ENCODE assay signal across 1 cellular context in the genomic region with DNA sequence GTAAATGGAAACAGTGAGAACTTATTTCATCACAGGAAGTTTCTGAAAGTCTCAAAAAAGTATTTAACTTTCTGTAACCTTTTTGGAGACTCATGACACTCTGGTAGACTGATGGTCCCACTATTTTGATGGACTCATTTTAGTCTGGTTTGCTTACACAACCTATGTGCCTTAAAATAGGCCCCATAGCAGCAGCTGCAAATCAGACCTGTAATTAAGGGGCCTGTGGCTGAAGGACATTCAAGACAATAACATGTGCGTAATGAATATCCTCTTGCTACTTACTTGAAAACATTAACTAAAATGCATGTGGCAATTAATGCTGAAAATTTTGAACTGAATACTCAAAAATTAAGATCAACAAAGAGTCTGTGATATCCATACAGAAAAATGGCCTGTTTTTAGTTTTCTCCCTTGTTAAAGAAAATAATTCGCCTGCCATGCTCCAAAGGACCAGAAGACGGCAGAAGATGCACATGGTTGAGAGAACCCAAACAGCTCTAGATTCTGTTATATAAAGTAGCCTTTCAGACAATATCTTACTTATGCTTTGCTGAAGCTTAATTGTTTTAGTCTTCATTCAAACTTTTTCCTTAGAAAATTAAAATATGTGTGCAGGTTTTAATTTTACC.
TF ChIP-seq lines count a peak whose summit lies in the region.

No MANE protein-coding gene starts in this region.

TF ChIP-seq in WTC11, 78 proteins besides CTCF, POLR2A, EP300 and RAD21 (continued from another document):
- TF ChIP-seq ESRRA (CRISPR knock-in tag; IDR thresholded peaks at IDR 0.05; ENCODE audit: borderline replicate concordance): no peak
- no peak for TF ChIP-seq JUN (CRISPR knock-in tag; IDR thresholded peaks at IDR 0.05)
- TF ChIP-seq ZBTB43 (CRISPR knock-in tag; IDR thresholded peaks at IDR 0.05): no peak
- no peak for TF ChIP-seq MXD4 (CRISPR knock-in tag; IDR thresholded peaks at IDR 0.05; ENCODE audit: borderline replicate concordance)
- TF ChIP-seq TEAD4 (CRISPR knock-in tag; IDR thresholded peaks at IDR 0.05): no peak
- no peak for TF ChIP-seq OVOL2 (CRISPR knock-in tag; IDR thresholded peaks at IDR 0.05; ENCODE audit: borderline replicate concordance)
- TF ChIP-seq PREB (CRISPR knock-in tag; IDR thresholded peaks at IDR 0.05; ENCODE audit: borderline replicate concordance): no peak
